1 cellular context compared by ENCODE assay signal in the genomic region with DNA sequence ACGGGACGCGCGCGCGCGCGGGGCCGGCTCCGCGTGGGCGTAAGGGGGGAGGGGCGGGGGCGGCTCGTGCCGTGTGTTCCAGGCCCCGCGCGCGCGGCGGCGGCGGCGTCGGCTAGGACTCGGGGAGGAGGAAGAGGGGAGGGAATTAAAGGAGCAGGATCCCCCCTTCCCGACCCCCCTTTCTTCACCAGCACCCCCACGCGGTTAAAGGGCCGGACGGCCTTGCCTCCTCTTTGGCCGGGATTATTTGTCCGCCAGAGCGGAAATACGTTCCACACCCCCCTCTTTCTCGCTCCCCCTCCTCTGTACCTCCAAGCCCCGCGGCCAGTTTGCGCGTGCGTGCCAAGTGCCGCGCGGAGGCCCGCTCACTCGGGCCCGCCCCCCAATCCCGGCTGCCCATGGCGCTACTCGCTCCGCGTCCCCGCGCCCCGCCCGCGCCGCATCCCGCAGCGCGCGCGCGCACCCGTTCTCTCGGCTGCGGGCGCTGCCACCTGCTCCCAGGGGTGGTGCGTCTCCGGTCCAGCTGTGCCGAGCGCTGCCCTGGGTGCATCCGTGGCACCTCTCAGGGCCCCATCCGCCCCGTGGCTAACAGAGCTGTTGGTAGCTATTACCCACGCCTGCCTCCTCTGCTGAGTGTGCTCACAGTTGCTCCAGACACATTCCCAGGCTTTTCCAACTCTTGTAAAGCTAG.
TF ChIP-seq lines count a peak whose summit lies in the region.

A gene with protein sequence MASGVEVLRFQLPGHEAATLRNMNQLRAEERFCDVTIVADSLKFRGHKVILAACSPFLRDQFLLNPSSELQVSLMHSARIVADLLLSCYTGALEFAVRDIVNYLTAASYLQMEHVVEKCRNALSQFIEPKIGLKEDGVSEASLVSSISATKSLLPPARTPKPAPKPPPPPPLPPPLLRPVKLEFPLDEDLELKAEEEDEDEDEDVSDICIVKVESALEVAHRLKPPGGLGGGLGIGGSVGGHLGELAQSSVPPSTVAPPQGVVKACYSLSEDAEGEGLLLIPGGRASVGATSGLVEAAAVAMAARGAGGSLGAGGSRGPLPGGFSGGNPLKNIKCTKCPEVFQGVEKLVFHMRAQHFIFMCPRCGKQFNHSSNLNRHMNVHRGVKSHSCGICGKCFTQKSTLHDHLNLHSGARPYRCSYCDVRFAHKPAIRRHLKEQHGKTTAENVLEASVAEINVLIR (minus strand): TSS at position 134 of the 691 bp plus-strand sequence. CDS start 781 bp downstream, outside the sequence.

TF ChIP-seq in A549, 52 proteins besides CTCF, POLR2A, EP300 and RAD21 (continued from another document):
- TF ChIP-seq, protein P1, sequence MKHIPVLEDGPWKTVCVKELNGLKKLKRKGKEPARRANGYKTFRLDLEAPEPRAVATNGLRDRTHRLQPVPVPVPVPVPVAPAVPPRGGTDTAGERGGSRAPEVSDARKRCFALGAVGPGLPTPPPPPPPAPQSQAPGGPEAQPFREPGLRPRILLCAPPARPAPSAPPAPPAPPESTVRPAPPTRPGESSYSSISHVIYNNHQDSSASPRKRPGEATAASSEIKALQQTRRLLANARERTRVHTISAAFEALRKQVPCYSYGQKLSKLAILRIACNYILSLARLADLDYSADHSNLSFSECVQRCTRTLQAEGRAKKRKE (CRISPR knock-in tag; IDR thresholded peaks at IDR 0.05; ENCODE audit: low read depth): no peak
- TF ChIP-seq, protein P2, sequence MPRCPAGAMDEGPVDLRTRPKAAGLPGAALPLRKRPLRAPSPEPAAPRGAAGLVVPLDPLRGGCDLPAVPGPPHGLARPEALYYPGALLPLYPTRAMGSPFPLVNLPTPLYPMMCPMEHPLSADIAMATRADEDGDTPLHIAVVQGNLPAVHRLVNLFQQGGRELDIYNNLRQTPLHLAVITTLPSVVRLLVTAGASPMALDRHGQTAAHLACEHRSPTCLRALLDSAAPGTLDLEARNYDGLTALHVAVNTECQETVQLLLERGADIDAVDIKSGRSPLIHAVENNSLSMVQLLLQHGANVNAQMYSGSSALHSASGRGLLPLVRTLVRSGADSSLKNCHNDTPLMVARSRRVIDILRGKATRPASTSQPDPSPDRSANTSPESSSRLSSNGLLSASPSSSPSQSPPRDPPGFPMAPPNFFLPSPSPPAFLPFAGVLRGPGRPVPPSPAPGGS (IDR thresholded peaks at IDR 0.05): no peak
- TF ChIP-seq JUN (IDR thresholded peaks at IDR 0.05): peak in 1 of 2 experiments; percentile 63; a peak in 2 of 5 replicates
